8 cellular contexts compared by ENCODE assay signal in genomic region chr2:70964596-70965386, GRCh38.
DNase-seq lines count a peak whose midpoint lies in the region; ATAC-seq and TF ChIP-seq lines count a peak whose summit lies in the region.

No MANE protein-coding gene starts in this region.

- peak overlapping the region; percentile 82 for H3K4me2 ChIP-seq in parathyroid adenoma (ENCODE audit: low read length)

- no peak overlapping the region for H3K9ac ChIP-seq in parathyroid adenoma

- TF ChIP-seq CTCF in GM13977 (IDR thresholded peaks at IDR 0.05; ENCODE audit: extremely low read depth, insufficient read depth, missing control alignments) (peak; percentile 94), parathyroid adenoma (IDR thresholded peaks at IDR 0.05) (peak; percentile 57), tibial artery (IDR thresholded peaks at IDR 0.05) (peak; percentile 70 to 83)

- H3K4me1 ChIP-seq in parathyroid adenoma (no peaks in the 10 kb centered on the region), tibial artery (peaks cover 0 to 11% (median 5%) of the 10 kb centered on the region in 4 donors)

- H3K36me3 ChIP-seq in parathyroid adenoma (ENCODE audit: control insufficient read depth, insufficient read depth, low read length) (no peaks in the 10 kb centered on the region), tibial artery (no peaks in the 10 kb centered on the region)

- H3K4me1 Mint-ChIP-seq in activated naive CD4-positive, alpha-beta T cell treated with anti-CD3 and anti-CD28 coated beads, Interleukin-2, amount 10 ng/mL, durations not matched to agents 7 days and 5 days, result peaks cover 6% of the 10 kb centered on the region

- CTCF ChIA-PET in activated naive CD4-positive, alpha-beta T cell treated with anti-CD3 and anti-CD28 coated beads, Interleukin-2, amount 10 ng/mL, durations not matched to agents 7 days and 5 days (lab: Charles Lee), result interaction anchor here (0.7 to 6.1 kb wide), 19 partner anchors 8 to 105 kb away, joined by 3 to 43 read pairs (median 6); partner anchors contain the start of gene ANKRD53

- H3K4me3 ChIP-seq in parathyroid adenoma (ENCODE audit: low read depth, low read length), result peak overlapping the region; percentile 45
- peak overlapping the region; percentile 49 for H3K4me3 ChIP-seq in tibial artery

- H3K27me3 ChIP-seq in parathyroid adenoma (ENCODE audit: control insufficient read depth, insufficient read depth, low read length) (no peaks in the 10 kb centered on the region), tibial artery (peaks cover 0 to 34% of the 10 kb centered on the region in 2 donors)

- ATAC-seq in HG02938 (IDR thresholded peaks at IDR 0.05; ENCODE audit: unreplicated experiment), result peak; percentile 61

- intact Hi-C loops in head of caudate nucleus (cut with DNase I) (no loop called here), tibial artery (cut with DNase I; ENCODE audit: low total_unique reads) (loop anchor here (5.0 kb wide), 1 partner anchor 38 kb away; no protein-coding TSS in a partner anchor)

- DNase-seq in GM13977 (ENCODE audit: low spot score) (peak; percentile 85), RPMI8226 (peak; percentile 86), head of caudate nucleus (peak; percentile 54 to 92 (median 82)), tibial artery (peak; percentile 58 to 80), NCI-H345 treated with DMSO at 0.1 percent for 48 hours (lab: John Stamatoyannopoulos, UW; ENCODE audit: unreplicated experiment) (no peak)
- peak; percentile 87 for DNase-seq in activated naive CD4-positive, alpha-beta T cell treated with anti-CD3 and anti-CD28 coated beads, Interleukin-2, amount 10 ng/mL, durations not matched to agents 7 days and 5 days

- H2AFZ ChIP-seq in parathyroid adenoma, result peak overlapping the region; percentile 60

- H3K9me3 ChIP-seq in parathyroid adenoma (ENCODE audit: control insufficient read depth, low read length) (no peaks in the 10 kb centered on the region), tibial artery (no peaks in the 10 kb centered on the region)

- in situ Hi-C loops in GM13977 (cut with MboI; ENCODE audit: low pct_unique_long_range_greater_than_20kb, low sequenced_read_pairs, unreplicated experiment), result no loop called here

- H3K27ac Mint-ChIP-seq in activated naive CD4-positive, alpha-beta T cell treated with anti-CD3 and anti-CD28 coated beads, Interleukin-2, amount 10 ng/mL, durations not matched to agents 7 days and 5 days, result no peak overlapping the region

- H3K4me3 Mint-ChIP-seq in activated naive CD4-positive, alpha-beta T cell treated with anti-CD3 and anti-CD28 coated beads, Interleukin-2, amount 10 ng/mL, durations not matched to agents 7 days and 5 days, result peak overlapping the region; percentile 82

- no peak overlapping the region for H3K27ac ChIP-seq in parathyroid adenoma
- H3K27ac ChIP-seq in tibial artery, result no peak overlapping the region

- no peaks in the 10 kb centered on the region for H3K79me2 ChIP-seq in parathyroid adenoma

- H3K9me3 Mint-ChIP-seq in activated naive CD4-positive, alpha-beta T cell treated with anti-CD3 and anti-CD28 coated beads, Interleukin-2, amount 10 ng/mL, durations not matched to agents 7 days and 5 days, result no peaks in the 10 kb centered on the region

- no peaks in the 10 kb centered on the region for H3K36me3 Mint-ChIP-seq in activated naive CD4-positive, alpha-beta T cell treated with anti-CD3 and anti-CD28 coated beads, Interleukin-2, amount 10 ng/mL, durations not matched to agents 7 days and 5 days

- peaks cover 64% of the 10 kb centered on the region for H3K27me3 Mint-ChIP-seq in activated naive CD4-positive, alpha-beta T cell treated with anti-CD3 and anti-CD28 coated beads, Interleukin-2, amount 10 ng/mL, durations not matched to agents 7 days and 5 days
